8 cellular contexts compared by ENCODE assay signal in the genomic region with DNA sequence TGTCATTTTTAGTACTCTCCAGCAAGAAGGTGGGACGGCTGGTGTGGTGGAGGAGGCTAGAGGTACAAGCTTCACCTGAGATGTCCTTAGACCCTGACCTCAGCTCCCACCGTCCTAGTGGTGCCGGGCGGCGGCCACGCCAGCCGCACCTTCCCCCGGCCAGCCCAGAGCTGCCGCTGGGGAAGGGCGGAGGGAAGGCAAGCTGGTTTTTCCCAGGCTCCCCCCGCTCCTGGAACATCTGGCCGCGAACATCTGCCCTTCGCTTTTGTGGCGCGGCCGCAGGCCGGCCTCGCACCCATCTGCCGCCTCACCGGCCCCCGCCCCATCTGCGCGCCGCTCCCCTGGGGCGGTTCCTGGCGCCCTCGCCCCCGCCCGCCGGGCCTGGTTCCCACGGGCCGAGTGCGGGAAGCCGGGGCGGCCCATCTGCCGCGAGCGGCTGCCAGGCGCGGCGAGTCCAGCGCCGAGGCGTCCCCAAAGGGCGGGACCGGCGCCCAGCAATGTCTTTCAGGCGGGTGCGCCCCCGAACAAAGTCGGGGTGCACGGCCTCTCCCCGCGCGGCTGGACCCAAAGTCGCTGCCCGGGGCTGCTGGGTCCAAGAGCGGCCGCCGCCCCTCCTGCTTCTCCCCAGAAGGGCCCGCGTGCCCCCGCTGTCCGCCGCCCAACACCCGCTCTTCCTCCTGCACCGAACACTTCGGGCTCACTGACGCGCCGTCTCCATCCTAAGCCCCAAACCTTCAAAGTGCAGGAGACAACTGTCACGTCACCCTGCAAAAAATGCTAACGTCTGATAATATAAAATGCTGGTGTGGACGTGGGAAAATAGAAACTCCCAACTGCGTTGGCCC. TPM values are rescaled to one million over a fixed set of nuclear protein-coding genes. Genes with fewer than 3 reads are reported as not detected.
DNase-seq lines count a peak whose midpoint lies in the region; ATAC-seq, FAIRE-seq and TF ChIP-seq lines count a peak whose summit lies in the region.

No MANE protein-coding gene starts in this region.

- no peaks in the 10 kb centered on the region for H3K36me3 ChIP-seq in CD4-positive, CD25-positive, alpha-beta regulatory T cell (ENCODE audit: control insufficient read depth, insufficient read depth, low read length)
- no peaks in the 10 kb centered on the region for H3K36me3 ChIP-seq in HUES64 (ENCODE audit: insufficient read depth, low read length)
- H3K36me3 ChIP-seq in K562 (ENCODE audit: control insufficient read depth, insufficient read depth, low read length) = no peaks in the 10 kb centered on the region
- no peaks in the 10 kb centered on the region for H3K36me3 ChIP-seq in keratinocyte (ENCODE audit: control insufficient read depth in 2 of 2, extremely low read depth in 1 of 2, insufficient read depth in 2 of 2, low read length in 2 of 2)
- no peaks in the 10 kb centered on the region for H3K36me3 ChIP-seq in stomach

- no peaks in the 10 kb centered on the region for H3K9me3 Mint-ChIP-seq in CD4-positive, CD25-positive, alpha-beta regulatory T cell

- peaks cover 12% of the 10 kb centered on the region for H3K4me1 ChIP-seq in CD4-positive, CD25-positive, alpha-beta regulatory T cell (ENCODE audit: control insufficient read depth, insufficient read depth, low read length, poor library complexity, severe bottlenecking)
- H3K4me1 ChIP-seq in HUES64 (ENCODE audit: insufficient read depth, low read length) (peaks cover 25% of the 10 kb centered on the region), K562 (replicated peaks in 1 of 2; ENCODE audit: control insufficient read depth in 2 of 2, insufficient read depth in 2 of 2, low read length in 2 of 2) (peaks cover 10 to 27% of the 10 kb centered on the region in 2 experiments), keratinocyte (ENCODE audit: control insufficient read depth, extremely low read depth, insufficient read depth, low read length) (peaks cover 4% of the 10 kb centered on the region), stomach (peaks cover 14 to 20% (median 16%) of the 10 kb centered on the region in 4 donors)

- no peak for TF ChIP-seq CTCF in K562 (IDR thresholded peaks at IDR 0.05 in 2 of 3, conservative IDR thresholded peaks at IDR 0.05 in 1 of 3; ENCODE audit: insufficient read depth in 2 of 3, low read depth in 1 of 3, low read length in 3 of 3)
- TF ChIP-seq CTCF in keratinocyte (optimal IDR thresholded peaks at IDR 0.05 in 1 of 3, IDR thresholded peaks at IDR 0.05 in 1 of 3, conservative IDR thresholded peaks at IDR 0.05 in 1 of 3; ENCODE audit: extremely low read depth in 1 of 3, insufficient read depth in 2 of 3, low read length in 3 of 3) = no peak
- TF ChIP-seq CTCF in stomach (IDR thresholded peaks at IDR 0.05) = no peak

- TF ChIP-seq EP300 in K562 (IDR thresholded peaks at IDR 0.05; ENCODE audit: low read length) (no peak), stomach (IDR thresholded peaks at IDR 0.05) (no peak)

- 18% methylated on average over 76 of the region's 76 CpGs for WGBS in HUES64
- 49% methylated on average over 25 of the region's 76 CpGs for WGBS in K562 (ENCODE audit: insufficient coverage, low coverage, missing lambda C conversion rate)
- 4 to 9% (median 5%) methylated on average over 22 to 76 of the region's 76 CpGs for WGBS in stomach, 5 donors

- H3K4me3 Mint-ChIP-seq in CD4-positive, CD25-positive, alpha-beta regulatory T cell = peak overlapping the region; percentile 51 to 84 (median 71)

- POLR2A ChIA-PET in K562 (lab: Yijun Ruan, JAX) = interaction anchor here (1.3 to 5.1 kb wide), 5 partner anchors 11 to 19 kb away, joined by 3 to 43 read pairs (median 5); partner anchors contain the start of gene ID1

- no peak overlapping the region for H3K27ac ChIP-seq in CD4-positive, CD25-positive, alpha-beta regulatory T cell (ENCODE audit: insufficient read depth, low read length, poor library complexity, severe bottlenecking)
- H3K27ac ChIP-seq in HUES64 (ENCODE audit: low read depth, low read length) (no peak overlapping the region; the same call in 1 of the 2 replicates), K562 (ENCODE audit: extremely low read depth, low read depth, low read length) (no peak overlapping the region), keratinocyte (ENCODE audit: control insufficient read depth, insufficient read depth, low read length) (no peak overlapping the region), stomach (peak overlapping the region; percentile 51 to 86 (median 79))

- H3K27ac Mint-ChIP-seq in CD4-positive, CD25-positive, alpha-beta regulatory T cell = peak overlapping the region in 2 of 3 donors; percentile 10 to 72

- ATAC-seq in CD4-positive, CD25-positive, alpha-beta regulatory T cell (ENCODE audit: low read depth in 2 of 2) = no peak
- peak; percentile 67 for ATAC-seq in K562
- ATAC-seq in HG02840 (IDR thresholded peaks at IDR 0.05; ENCODE audit: low FRiP score, unreplicated experiment) = no peak

- no peak for TF ChIP-seq RAD21 in K562 (CRISPR knock-in tag; conservative IDR thresholded peaks at IDR 0.05 in 1 of 2, IDR thresholded peaks at IDR 0.05 in 1 of 2)

- H3K9ac ChIP-seq in HUES64 (ENCODE audit: low read depth, low read length) (peak overlapping the region; percentile 32; the same call in 1 of the 2 replicates), K562 (ENCODE audit: insufficient read depth in 1 of 2, low read depth in 2 of 2, low read length in 2 of 2) (peak overlapping the region in 1 of 2 experiments; percentile 81; a peak in 2 of 4 replicates), keratinocyte (ENCODE audit: control insufficient read depth, extremely low read depth, insufficient read depth, low read length) (peak overlapping the region; percentile 41)

- peak overlapping the region; percentile 17; the same call in 1 of the 2 replicates for H3K4me2 ChIP-seq in K562 (ENCODE audit: insufficient read depth, low read length)
- H3K4me2 ChIP-seq in keratinocyte (ENCODE audit: control insufficient read depth, extremely low read depth, insufficient read depth, low read depth, low read length) = peak overlapping the region; percentile 74

- CTCF ChIA-PET in K562 (lab: Yijun Ruan, JAX; ENCODE audit: low intra/inter-chr PET ratio) = no interaction called here

- no peaks in the 10 kb centered on the region for H3K9me3 ChIP-seq in CD4-positive, CD25-positive, alpha-beta regulatory T cell (ENCODE audit: control insufficient read depth in 2 of 2, low read length in 2 of 2)
- no peaks in the 10 kb centered on the region for H3K9me3 ChIP-seq in HUES64 (ENCODE audit: insufficient read depth, low read depth, low read length)
- H3K9me3 ChIP-seq in K562 (replicated peaks; ENCODE audit: control insufficient read depth, insufficient read depth, low read depth, low read length) = no peaks in the 10 kb centered on the region
- H3K9me3 ChIP-seq in keratinocyte (ENCODE audit: control insufficient read depth, low read depth, low read length) = no peaks in the 10 kb centered on the region
- H3K9me3 ChIP-seq in stomach = no peaks in the 10 kb centered on the region

- no peaks in the 10 kb centered on the region for H3K27me3 ChIP-seq in CD4-positive, CD25-positive, alpha-beta regulatory T cell (ENCODE audit: control insufficient read depth, insufficient read depth, low read length)
- peaks cover 4% of the 10 kb centered on the region for H3K27me3 ChIP-seq in HUES64 (ENCODE audit: insufficient read depth, low read length)
- no peaks in the 10 kb centered on the region for H3K27me3 ChIP-seq in K562 (ENCODE audit: control insufficient read depth in 2 of 2, insufficient read depth in 2 of 2, low read length in 2 of 2)
- H3K27me3 ChIP-seq in keratinocyte (ENCODE audit: control insufficient read depth, extremely low read depth, insufficient read depth, low read length) = no peaks in the 10 kb centered on the region
- peaks cover 0 to 10% (median 0%) of the 10 kb centered on the region in 3 donors for H3K27me3 ChIP-seq in stomach

- no peak overlapping the region for H3K4me3 ChIP-seq in CD4-positive, CD25-positive, alpha-beta regulatory T cell (ENCODE audit: low read depth, low read length)
- H3K4me3 ChIP-seq in HUES64 (ENCODE audit: low read length) (peak overlapping the region; percentile 39), K562 (peak overlapping the region; percentile 27; the same call in 1 of the 2 replicates), keratinocyte (ENCODE audit: control insufficient read depth in 2 of 3, extremely low read depth in 1 of 3, insufficient read depth in 2 of 3, low read depth in 1 of 3, low read length in 3 of 3) (peak overlapping the region; percentile 13 to 63 (median 32)), stomach (peak overlapping the region; percentile 50 to 57 (median 52))

- no peak for DNase-seq in CD4-positive, CD25-positive, alpha-beta regulatory T cell
- DNase-seq in K562 (ENCODE audit: extremely low read depth in 1 of 4, low spot score in 3 of 4) = peak in 3 of 4 experiments; percentile 39 to 69 (median 64)
- no peak for DNase-seq in keratinocyte (ENCODE audit: low read depth, low spot score)
- DNase-seq in stomach = peak; percentile 57
- DNase-seq in GM19239 (ENCODE audit: insufficient read length, low spot score) = no peak
- no peak for DNase-seq in stimulated activated CD4-positive, alpha-beta T cell treated with anti-CD3 and anti-CD28 coated beads, Interleukin-4, amount 100 ng/mL, for 24 hours

- no peaks in the 10 kb centered on the region for H3K9me1 ChIP-seq in K562 (ENCODE audit: control insufficient read depth, insufficient read depth, low read length)
- no peaks in the 10 kb centered on the region for H3K9me1 ChIP-seq in keratinocyte (ENCODE audit: control insufficient read depth, extremely low read depth, insufficient read depth, low read length)

- no peaks in the 10 kb centered on the region for H3K36me3 Mint-ChIP-seq in CD4-positive, CD25-positive, alpha-beta regulatory T cell

- H3K79me2 ChIP-seq in K562 (ENCODE audit: control insufficient read depth, insufficient read depth, low read length) (no peaks in the 10 kb centered on the region), keratinocyte (ENCODE audit: control insufficient read depth, insufficient read depth, low read length) (no peaks in the 10 kb centered on the region)

- TF ChIP-seq POLR2A in K562 (conservative IDR thresholded peaks at IDR 0.05) (no peak), stomach (IDR thresholded peaks at IDR 0.05) (no peak)

- FAIRE-seq in K562 (lab: Jason Lieb, UNC) = no peak
- no peak for FAIRE-seq in keratinocyte (lab: Jason Lieb, UNC)
- FAIRE-seq in GM19239 (lab: Jason Lieb, UNC) = no peak

- H2AFZ ChIP-seq in K562 (ENCODE audit: low read depth, low read length) (peak overlapping the region; percentile 25), keratinocyte (ENCODE audit: control insufficient read depth, low read length) (peak overlapping the region; percentile 65)

- peaks cover 32% of the 10 kb centered on the region for H3K27me3 Mint-ChIP-seq in CD4-positive, CD25-positive, alpha-beta regulatory T cell

- in situ Hi-C loops in K562 (cut with MboI) = loop anchor here (25.0 kb wide), 1 partner anchor 1050 kb away; no protein-coding TSS in a partner anchor

- intact Hi-C loops in K562 (cut with micrococcal nuclease) (no loop called here), stomach (cut with DNase I; ENCODE audit: low total_unique reads) (no loop called here)

- H4K20me1 ChIP-seq in K562 (replicated peaks; ENCODE audit: control insufficient read depth, insufficient read depth, low read length) = no peaks in the 10 kb centered on the region
- H4K20me1 ChIP-seq in keratinocyte (ENCODE audit: control insufficient read depth, extremely low read depth, insufficient read depth, low read length) = no peaks in the 10 kb centered on the region

- H3K4me1 Mint-ChIP-seq in CD4-positive, CD25-positive, alpha-beta regulatory T cell = peaks cover 0 to 14% (median 8%) of the 10 kb centered on the region in 4 donors

- dilution Hi-C loops in keratinocyte (cut with MboI; ENCODE audit: extremely low pct_ligation_motif_present, low sequenced_read_pairs) = no loop called here

- no TSS peak for BruUV-seq in K562 (replicated peaks; lab: Mats Ljungman, UMichigan)

RNA-seq across cellular contexts. Expression of gene ID1, which starts 17.3 kb away (rescaled TPM):
- 9.4 TPM for total RNA-seq in CD4-positive, CD25-positive, alpha-beta regulatory T cell
- polyA plus RNA-seq in CD4-positive, CD25-positive, alpha-beta regulatory T cell = 1 to 10 TPM in 2 of 4 donors, under 1 TPM in 2; 0.71 to 2.6 (median 0.91) TPM
- polyA plus RNA-seq in HUES64 (2013, experiment 1 of 2) = 115 TPM
- polyA plus RNA-seq in HUES64 (2013, experiment 2 of 2) = 95.7 TPM
- total RNA-seq in K562 (2011; cell fraction: chromatin; rRNA removed; ENCODE audit: low replicate concordance) = 71.5 and 250 TPM in 2 replicates
- total RNA-seq in K562 (2011; cell fraction: nucleolus; rRNA removed) = 362 and 403 TPM in 2 replicates
- 143 and 176 TPM in 2 replicates for total RNA-seq in K562 (2011; cell fraction: nucleoplasm; rRNA removed)
- total RNA-seq in K562 (2014; rRNA removed) = 358 and 410 TPM in 2 replicates
- 40.1 and 40.5 TPM in 2 replicates for total RNA-seq in K562 (2014; rRNA removed; fragmentation: Illumina TruSeq; extraction: Trizol)
- total RNA-seq in K562 (2015; rRNA removed; fragmentation: Illumina TruSeq; extraction: Trizol) = 65.0 and 66.8 TPM in 2 replicates
- 160 and 167 TPM in 2 replicates for total RNA-seq in K562 (2021)
- 75.8 and 119 TPM in 2 replicates for polyA plus RNA-seq in K562 (2011; rRNA removed)
- 230 and 856 TPM in 2 replicates for polyA plus RNA-seq in K562 (2011; cell fraction: cytosol; rRNA removed)
- 232 and 726 TPM in 2 replicates for polyA plus RNA-seq in K562 (2011; cell fraction: nucleus; rRNA removed)
- polyA plus RNA-seq in K562 (2012) = 82.5 and 140 TPM in 2 replicates
- polyA plus RNA-seq in K562 (2014; fragmentation: Illumina TruSeq; extraction: Trizol) = 20.8 and 50.8 TPM in 2 replicates
- 1 to 10 TPM; 1.4 to 4.4 TPM for polyA plus RNA-seq in K562 (2014; fragmentation: Nextera tagmentation; extraction: Ambion mirVana)
- 298 and 319 TPM in 2 replicates for polyA plus RNA-seq in K562 (2014; rRNA removed)
- 14.9 and 32.5 TPM in 2 replicates for polyA minus RNA-seq in K562 (2011; rRNA and poly(A)+ RNA removed)
- 90.2 and 138 TPM in 2 replicates for polyA minus RNA-seq in K562 (2011; cell fraction: cytosol; rRNA and poly(A)+ RNA removed)
- 183 and 246 TPM in 2 replicates for polyA minus RNA-seq in K562 (2011; cell fraction: nucleus; rRNA and poly(A)+ RNA removed)
- 24.4 to 40.8 TPM (median 33.0 TPM) in 3 replicates for polyA plus RNA-seq in keratinocyte
- 34.7 TPM for polyA plus RNA-seq in keratinocyte (2011; ENCODE audit: low read depth)
- 10.6 and 31.2 TPM in 2 replicates for polyA plus RNA-seq in keratinocyte (2011; cell fraction: cytosol; rRNA removed)
- 42.7 and 42.9 TPM in 2 replicates for polyA plus RNA-seq in keratinocyte (2011; cell fraction: nucleus; rRNA removed)
- 28.1 and 65.4 TPM in 2 replicates for polyA plus RNA-seq in keratinocyte (2012; ENCODE audit: low replicate concordance)
- 8.9 to 12.6 TPM (median 9.4 TPM) in 3 replicates for polyA minus RNA-seq in keratinocyte
- polyA minus RNA-seq in keratinocyte (2011; cell fraction: cytosol; rRNA and poly(A)+ RNA removed) = 68.7 TPM
- polyA minus RNA-seq in keratinocyte (2011; cell fraction: nucleus; rRNA and poly(A)+ RNA removed) = 23.6 and 35.0 TPM in 2 replicates
- 100 to 1,000 TPM; 315 to 475 (median 378) TPM for total RNA-seq in stomach
- 100 to 1,000 TPM; 168 to 585 (median 350) TPM for polyA plus RNA-seq in stomach

RNA-seq across cellular contexts. Expression of gene COX4I2, which starts 49.9 kb away (rescaled TPM):
- total RNA-seq in CD4-positive, CD25-positive, alpha-beta regulatory T cell = not detected
- not detected for polyA plus RNA-seq in CD4-positive, CD25-positive, alpha-beta regulatory T cell
- polyA plus RNA-seq in HUES64 (2013, experiment 1 of 2) = not detected
- polyA plus RNA-seq in HUES64 (2013, experiment 2 of 2) = not detected
- total RNA-seq in K562 (2011; cell fraction: chromatin; rRNA removed; ENCODE audit: low replicate concordance) = not detected in 2 replicates
- total RNA-seq in K562 (2011; cell fraction: nucleolus; rRNA removed) = not detected in 2 replicates
- not detected in 2 replicates for total RNA-seq in K562 (2011; cell fraction: nucleoplasm; rRNA removed)
- total RNA-seq in K562 (2014; rRNA removed) = not detected in 2 replicates
- total RNA-seq in K562 (2014; rRNA removed; fragmentation: Illumina TruSeq; extraction: Trizol) = not detected in 2 replicates
- not detected in 2 replicates for total RNA-seq in K562 (2015; rRNA removed; fragmentation: Illumina TruSeq; extraction: Trizol)
- not detected in 2 replicates for total RNA-seq in K562 (2021)
- polyA plus RNA-seq in K562 (2011; rRNA removed) = not detected in 2 replicates
- polyA plus RNA-seq in K562 (2011; cell fraction: cytosol; rRNA removed) = not detected in 2 replicates
- not detected in 2 replicates for polyA plus RNA-seq in K562 (2011; cell fraction: nucleus; rRNA removed)
- not detected in 2 replicates for polyA plus RNA-seq in K562 (2012)
- polyA plus RNA-seq in K562 (2014; fragmentation: Illumina TruSeq; extraction: Trizol) = not detected in 2 replicates
- not detected for polyA plus RNA-seq in K562 (2014; fragmentation: Nextera tagmentation; extraction: Ambion mirVana)
- polyA plus RNA-seq in K562 (2014; rRNA removed) = not detected in 2 replicates
- polyA minus RNA-seq in K562 (2011; rRNA and poly(A)+ RNA removed) = not detected in 2 replicates
- polyA minus RNA-seq in K562 (2011; cell fraction: cytosol; rRNA and poly(A)+ RNA removed) = not detected in 2 replicates
- not detected in 2 replicates for polyA minus RNA-seq in K562 (2011; cell fraction: nucleus; rRNA and poly(A)+ RNA removed)
- not detected in 3 replicates for polyA plus RNA-seq in keratinocyte
- not detected for polyA plus RNA-seq in keratinocyte (2011; ENCODE audit: low read depth)
- polyA plus RNA-seq in keratinocyte (2011; cell fraction: cytosol; rRNA removed) = not detected in 2 replicates
- polyA plus RNA-seq in keratinocyte (2011; cell fraction: nucleus; rRNA removed) = not detected in 2 replicates
- polyA plus RNA-seq in keratinocyte (2012; ENCODE audit: low replicate concordance) = not detected in 2 replicates
- polyA minus RNA-seq in keratinocyte = not detected in 3 replicates
- polyA minus RNA-seq in keratinocyte (2011; cell fraction: cytosol; rRNA and poly(A)+ RNA removed) = not detected
- polyA minus RNA-seq in keratinocyte (2011; cell fraction: nucleus; rRNA and poly(A)+ RNA removed) = not detected in 2 replicates
- 1 to 10 TPM in 2 of 5 donors, not detected in 3; 1.8 to 4.2 TPM for total RNA-seq in stomach
- 1 to 10 TPM; 1.8 to 6.7 (median 4.8) TPM for polyA plus RNA-seq in stomach

Comparison
In these comparisons a context has a peak if more than half of its experiments do, and no peak if none do; other contexts are left out.
1. DNase-seq: peak in K562 (3 of 4) and stomach (single experiment); none in CD4-positive, CD25-positive, alpha-beta regulatory T cell (0 of 3), keratinocyte (single experiment), GM19239 (single experiment) and stimulated activated CD4-positive, alpha-beta T cell treated with anti-CD3 and anti-CD28 coated beads, Interleukin-4, amount 100 ng/mL, for 24 hours (single experiment).
2. H3K27ac ChIP-seq: peak in stomach (5 of 5); none in CD4-positive, CD25-positive, alpha-beta regulatory T cell (single experiment), HUES64 (single experiment), K562 (single experiment) and keratinocyte (single experiment).